Comparison of ENCODE assay signal across 14 cellular contexts in genomic region chr5:141189131-141189530, GRCh38. TPM values are rescaled to one million over a fixed set of nuclear protein-coding genes. Genes with fewer than 3 reads are reported as not detected.
"Had no signal": no experiment of that assay in that cellular context is flagged by ENCODE, and none has a peak within 500 bp of the region (broad histone marks: within the 10 kb centered on the region; RNA-seq: fewer than 3 reads in every experiment).

No MANE protein-coding gene starts in this region.

RNA-seq across cellular contexts. Expression of gene PCDHB9, which starts 2.2 kb away (rescaled TPM):
- total RNA-seq: activated CD4-positive, alpha-beta memory T cell treated with anti-CD3 and anti-CD28 coated beads for 36 hours; activated CD4-positive, alpha-beta memory T cell treated with anti-CD3 and anti-CD28 coated beads, Interleukin-2, amount 10 ng/mL, durations not matched to agents 7 days and 5 days; activated CD4-positive, alpha-beta T cell treated with anti-CD3 and anti-CD28 coated beads for 36 hours; activated CD4-positive, alpha-beta T cell treated with anti-CD3 and anti-CD28 coated beads, Interleukin-2, amount 10 ng/mL, durations not matched to agents 24 days and 14 days; activated CD4-positive, alpha-beta T cell treated with anti-CD3 and anti-CD28 coated beads, Interleukin-2, amount 10 ng/mL, durations not matched to agents 7 days and 5 days; activated CD8-positive, alpha-beta memory T cell treated with anti-CD3 and anti-CD28 coated beads for 36 hours; activated CD8-positive, alpha-beta memory T cell treated with anti-CD3 and anti-CD28 coated beads, Interleukin-2, amount 10 ng/mL, durations not matched to agents 7 days and 5 days; activated CD8-positive, alpha-beta T cell treated with anti-CD3 and anti-CD28 coated beads for 36 hours; activated CD8-positive, alpha-beta T cell treated with anti-CD3 and anti-CD28 coated beads, Interleukin-2, amount 10 ng/mL, durations not matched to agents 7 days and 5 days; T-helper 1 cell treated with Interleukin-12 subunit alpha and Interleukin-12 subunit beta and Interleukin-4 antibody, amounts not matched to agents 30 ng/mL and 1 ng/mL, for 36 hours; T-helper 2 cell treated with Interferon-gamma antibody and Interleukin-4, amounts not matched to agents 100 ng/mL and 5 ng/mL, for 36 hours had no signal

RNA-seq across cellular contexts. Expression of gene PCDHB10, which starts 3.0 kb away (rescaled TPM):
- total RNA-seq: activated B cell treated with CpG ODN at 0.5 μM for 24 hours; activated CD4-positive, alpha-beta memory T cell treated with anti-CD3 and anti-CD28 coated beads for 36 hours; activated CD4-positive, alpha-beta memory T cell treated with anti-CD3 and anti-CD28 coated beads, Interleukin-2, amount 10 ng/mL, durations not matched to agents 7 days and 5 days; activated CD4-positive, alpha-beta T cell treated with anti-CD3 and anti-CD28 coated beads for 36 hours; activated CD4-positive, alpha-beta T cell treated with anti-CD3 and anti-CD28 coated beads, Interleukin-2, amount 10 ng/mL, durations not matched to agents 24 days and 14 days; activated CD4-positive, alpha-beta T cell treated with anti-CD3 and anti-CD28 coated beads, Interleukin-2, amount 10 ng/mL, durations not matched to agents 7 days and 5 days; activated CD8-positive, alpha-beta memory T cell treated with anti-CD3 and anti-CD28 coated beads for 36 hours; activated CD8-positive, alpha-beta memory T cell treated with anti-CD3 and anti-CD28 coated beads, Interleukin-2, amount 10 ng/mL, durations not matched to agents 7 days and 5 days; activated CD8-positive, alpha-beta T cell treated with anti-CD3 and anti-CD28 coated beads for 36 hours; activated CD8-positive, alpha-beta T cell treated with anti-CD3 and anti-CD28 coated beads, Interleukin-2, amount 10 ng/mL, durations not matched to agents 7 days and 5 days; T-cell; T-helper 1 cell treated with Interleukin-12 subunit alpha and Interleukin-12 subunit beta and Interleukin-4 antibody, amounts not matched to agents 30 ng/mL and 1 ng/mL, for 36 hours; T-helper 17 cell; T-helper 2 cell treated with Interferon-gamma antibody and Interleukin-4, amounts not matched to agents 100 ng/mL and 5 ng/mL, for 36 hours had no signal

RNA-seq across cellular contexts. Expression of gene PCDHB16, which starts 6.9 kb away (rescaled TPM):
- total RNA-seq: activated B cell treated with CpG ODN at 0.5 μM for 24 hours; activated CD4-positive, alpha-beta memory T cell treated with anti-CD3 and anti-CD28 coated beads for 36 hours; activated CD4-positive, alpha-beta memory T cell treated with anti-CD3 and anti-CD28 coated beads, Interleukin-2, amount 10 ng/mL, durations not matched to agents 7 days and 5 days; activated CD4-positive, alpha-beta T cell treated with anti-CD3 and anti-CD28 coated beads for 36 hours; activated CD4-positive, alpha-beta T cell treated with anti-CD3 and anti-CD28 coated beads, Interleukin-2, amount 10 ng/mL, durations not matched to agents 24 days and 14 days; activated CD4-positive, alpha-beta T cell treated with anti-CD3 and anti-CD28 coated beads, Interleukin-2, amount 10 ng/mL, durations not matched to agents 7 days and 5 days; activated CD8-positive, alpha-beta memory T cell treated with anti-CD3 and anti-CD28 coated beads for 36 hours; activated CD8-positive, alpha-beta memory T cell treated with anti-CD3 and anti-CD28 coated beads, Interleukin-2, amount 10 ng/mL, durations not matched to agents 7 days and 5 days; activated CD8-positive, alpha-beta T cell treated with anti-CD3 and anti-CD28 coated beads for 36 hours; activated CD8-positive, alpha-beta T cell treated with anti-CD3 and anti-CD28 coated beads, Interleukin-2, amount 10 ng/mL, durations not matched to agents 7 days and 5 days; T-cell; T-helper 1 cell treated with Interleukin-12 subunit alpha and Interleukin-12 subunit beta and Interleukin-4 antibody, amounts not matched to agents 30 ng/mL and 1 ng/mL, for 36 hours; T-helper 17 cell; T-helper 2 cell treated with Interferon-gamma antibody and Interleukin-4, amounts not matched to agents 100 ng/mL and 5 ng/mL, for 36 hours had no signal

RNA-seq across cellular contexts. Expression of gene PCDHB11, which starts 10.3 kb away (rescaled TPM):
- total RNA-seq: activated B cell treated with CpG ODN at 0.5 μM for 24 hours; activated CD4-positive, alpha-beta memory T cell treated with anti-CD3 and anti-CD28 coated beads for 36 hours; activated CD4-positive, alpha-beta memory T cell treated with anti-CD3 and anti-CD28 coated beads, Interleukin-2, amount 10 ng/mL, durations not matched to agents 7 days and 5 days; activated CD4-positive, alpha-beta T cell treated with anti-CD3 and anti-CD28 coated beads for 36 hours; activated CD4-positive, alpha-beta T cell treated with anti-CD3 and anti-CD28 coated beads, Interleukin-2, amount 10 ng/mL, durations not matched to agents 24 days and 14 days; activated CD4-positive, alpha-beta T cell treated with anti-CD3 and anti-CD28 coated beads, Interleukin-2, amount 10 ng/mL, durations not matched to agents 7 days and 5 days; activated CD8-positive, alpha-beta memory T cell treated with anti-CD3 and anti-CD28 coated beads for 36 hours; activated CD8-positive, alpha-beta memory T cell treated with anti-CD3 and anti-CD28 coated beads, Interleukin-2, amount 10 ng/mL, durations not matched to agents 7 days and 5 days; activated CD8-positive, alpha-beta T cell treated with anti-CD3 and anti-CD28 coated beads for 36 hours; activated CD8-positive, alpha-beta T cell treated with anti-CD3 and anti-CD28 coated beads, Interleukin-2, amount 10 ng/mL, durations not matched to agents 7 days and 5 days; T-cell; T-helper 1 cell treated with Interleukin-12 subunit alpha and Interleukin-12 subunit beta and Interleukin-4 antibody, amounts not matched to agents 30 ng/mL and 1 ng/mL, for 36 hours; T-helper 17 cell; T-helper 2 cell treated with Interferon-gamma antibody and Interleukin-4, amounts not matched to agents 100 ng/mL and 5 ng/mL, for 36 hours had no signal

RNA-seq across cellular contexts. Expression of gene PCDHB8, which starts 11.5 kb away (rescaled TPM):
- total RNA-seq: activated B cell treated with CpG ODN at 0.5 μM for 24 hours; activated CD4-positive, alpha-beta memory T cell treated with anti-CD3 and anti-CD28 coated beads for 36 hours; activated CD4-positive, alpha-beta memory T cell treated with anti-CD3 and anti-CD28 coated beads, Interleukin-2, amount 10 ng/mL, durations not matched to agents 7 days and 5 days; activated CD4-positive, alpha-beta T cell treated with anti-CD3 and anti-CD28 coated beads for 36 hours; activated CD4-positive, alpha-beta T cell treated with anti-CD3 and anti-CD28 coated beads, Interleukin-2, amount 10 ng/mL, durations not matched to agents 24 days and 14 days; activated CD4-positive, alpha-beta T cell treated with anti-CD3 and anti-CD28 coated beads, Interleukin-2, amount 10 ng/mL, durations not matched to agents 7 days and 5 days; activated CD8-positive, alpha-beta memory T cell treated with anti-CD3 and anti-CD28 coated beads for 36 hours; activated CD8-positive, alpha-beta memory T cell treated with anti-CD3 and anti-CD28 coated beads, Interleukin-2, amount 10 ng/mL, durations not matched to agents 7 days and 5 days; activated CD8-positive, alpha-beta T cell treated with anti-CD3 and anti-CD28 coated beads for 36 hours; activated CD8-positive, alpha-beta T cell treated with anti-CD3 and anti-CD28 coated beads, Interleukin-2, amount 10 ng/mL, durations not matched to agents 7 days and 5 days; T-cell; T-helper 1 cell treated with Interleukin-12 subunit alpha and Interleukin-12 subunit beta and Interleukin-4 antibody, amounts not matched to agents 30 ng/mL and 1 ng/mL, for 36 hours; T-helper 17 cell; T-helper 2 cell treated with Interferon-gamma antibody and Interleukin-4, amounts not matched to agents 100 ng/mL and 5 ng/mL, for 36 hours had no signal
